Comparison of ENCODE assay signal across 10 cellular contexts in genomic region chr10:114544045-114544659, GRCh38.
A peak's percentile ranks its signal among the peaks of the same experiment; 100 is the strongest.
DNase-seq lines count a peak whose midpoint lies in the region; ATAC-seq and TF ChIP-seq lines count a peak whose summit lies in the region.
"Had no signal": no experiment of that assay in that cellular context is flagged by ENCODE, and none has a peak within 500 bp of the region (broad histone marks: within the 10 kb centered on the region; RNA-seq: fewer than 3 reads in every experiment).

No MANE protein-coding gene starts in this region.

- no peaks in the 10 kb centered on the region for H3K27me3 Mint-ChIP-seq in activated CD4-positive, alpha-beta memory T cell treated with anti-CD3 and anti-CD28 coated beads for 36 hours

- peak overlapping the region; percentile 93 for H3K27ac Mint-ChIP-seq in activated CD4-positive, alpha-beta memory T cell treated with anti-CD3 and anti-CD28 coated beads for 36 hours

- H3K9me3 Mint-ChIP-seq in activated CD4-positive, alpha-beta memory T cell treated with anti-CD3 and anti-CD28 coated beads for 36 hours, result no peaks in the 10 kb centered on the region

- POLR2A ChIA-PET in activated CD4-positive, alpha-beta memory T cell treated with anti-CD3 and anti-CD28 coated beads for 36 hours (lab: Charles Lee), result interaction anchor here (0.8 to 4.9 kb wide), 3 partner anchors 18 to 62 kb away, joined by 3 to 53 read pairs (median 6); no protein-coding TSS in a partner anchor

- H3K4me3 ChIP-seq in mucosa of descending colon, result no peak overlapping the region
- H3K4me3 ChIP-seq: lung, SK-N-MC had no signal

- peak overlapping the region; percentile 75 for H3K4me3 Mint-ChIP-seq in activated CD4-positive, alpha-beta memory T cell treated with anti-CD3 and anti-CD28 coated beads for 36 hours

- CTCF ChIA-PET in activated CD4-positive, alpha-beta memory T cell treated with anti-CD3 and anti-CD28 coated beads for 36 hours (lab: Charles Lee), result interaction anchor here (0.7 to 6.5 kb wide), 7 partner anchors 17 to 278 kb away, joined by 3 to 74 read pairs (median 5); partner anchors contain the start of gene FHIP2A

- no peaks in the 10 kb centered on the region for H3K9me3 ChIP-seq in mucosa of descending colon

- TF ChIP-seq CTCF in mucosa of descending colon (IDR thresholded peaks at IDR 0.05), result no peak

- H3K36me3 ChIP-seq in mucosa of descending colon (ENCODE audit: low read depth), result no peaks in the 10 kb centered on the region

- peaks cover 11% of the 10 kb centered on the region for H3K4me1 ChIP-seq in mucosa of descending colon (ENCODE audit: low read depth)

- intact Hi-C loops in activated CD4-positive, alpha-beta memory T cell treated with anti-CD3 and anti-CD28 coated beads for 36 hours (cut with micrococcal nuclease), result loop anchor here (1.0 to 10.0 kb wide), 4 partner anchors 73 to 689 kb away; partner anchors contain the start of genes DCLRE1A, NHLRC2 and TRUB1
- intact Hi-C loops in mucosa of descending colon (cut with DNase I, micrococcal nuclease), result loop anchor here in 1 of 2 donors (10.0 kb wide), 2 partner anchors 49 to 239 kb away; no protein-coding TSS in a partner anchor
- intact Hi-C loops in posterior vena cava (cut with DNase I), result loop anchor here (10.0 kb wide), 2 partner anchors 69 to 241 kb away; no protein-coding TSS in a partner anchor

- H3K4me1 Mint-ChIP-seq in activated CD4-positive, alpha-beta memory T cell treated with anti-CD3 and anti-CD28 coated beads for 36 hours (ENCODE audit: low read depth), result peaks cover 74% of the 10 kb centered on the region

- no peaks in the 10 kb centered on the region for H3K36me3 Mint-ChIP-seq in activated CD4-positive, alpha-beta memory T cell treated with anti-CD3 and anti-CD28 coated beads for 36 hours

- DNase-seq in activated CD4-positive, alpha-beta memory T cell treated with anti-CD3 and anti-CD28 coated beads for 36 hours, result peak; percentile 89
- DNase-seq in mucosa of descending colon, result peak; percentile 67 to 86 (median 71)
- no peak for DNase-seq in DMS79 treated with DMSO at 0.1 percent for 48 hours (lab: John Stamatoyannopoulos, UW)
- DNase-seq in NCI-H2196 treated with DMSO at 0.1 percent for 48 hours (lab: John Stamatoyannopoulos, UW; ENCODE audit: unreplicated experiment), result no peak
- DNase-seq in NCI-H2171 treated with DMSO at 0.1 percent for 48 hours (lab: John Stamatoyannopoulos, UW), result no peak
- no peak for DNase-seq in posterior vena cava (ENCODE audit: low spot score)

- ATAC-seq in GM19452 (IDR thresholded peaks at IDR 0.05; ENCODE audit: unreplicated experiment) (peak; percentile 97), HG03457 (IDR thresholded peaks at IDR 0.05; ENCODE audit: unreplicated experiment) (peak; percentile 96), mucosa of descending colon (peak; percentile 77)

Comparison
In these comparisons a context has a peak if more than half of its experiments do, and no peak if none do; other contexts are left out.
1. DNase-seq: peak in activated CD4-positive, alpha-beta memory T cell treated with anti-CD3 and anti-CD28 coated beads for 36 hours (single experiment) and mucosa of descending colon (3 of 3); none in DMS79 treated with DMSO at 0.1 percent for 48 hours (single experiment), NCI-H2196 treated with DMSO at 0.1 percent for 48 hours (single experiment), NCI-H2171 treated with DMSO at 0.1 percent for 48 hours (single experiment) and posterior vena cava (single experiment).
2. Peak in every context shown above with its lines, with median percentiles within 50 percentile points of each other: ATAC-seq.